23 cellular contexts compared by ENCODE assay signal in the genomic region with DNA sequence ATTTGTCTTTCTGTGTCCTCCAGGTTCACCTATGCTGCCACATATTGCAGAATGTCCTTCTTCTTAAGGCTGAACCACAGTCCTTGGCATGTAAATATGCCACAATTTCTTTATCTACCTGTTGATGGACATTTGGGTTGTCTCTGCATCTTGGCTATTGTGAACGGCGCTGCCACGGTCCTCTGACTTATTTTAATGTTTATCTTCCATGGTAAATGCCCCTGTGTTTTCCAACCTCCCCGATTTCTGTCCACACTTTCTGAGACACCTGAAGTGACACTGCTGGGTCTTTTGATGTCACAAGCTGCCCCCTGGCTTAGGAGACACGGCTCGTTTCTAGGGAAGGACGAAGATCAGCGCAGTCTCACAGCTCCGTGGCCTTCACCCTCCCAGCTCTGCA.
"Had no signal": no experiment of that assay in that cellular context is flagged by ENCODE, and none has a peak within 500 bp of the region (broad histone marks: within the 10 kb centered on the region; RNA-seq: fewer than 3 reads in every experiment).

No MANE protein-coding gene starts in this region.

- H3K36me3 ChIP-seq: colonic mucosa, esophagus muscularis mucosa, esophagus squamous epithelium, gastrocnemius medialis, gastroesophageal sphincter, heart left ventricle, heart right ventricle had no signal

- H3K27me3 ChIP-seq: colonic mucosa, esophagus muscularis mucosa, esophagus squamous epithelium, foreskin keratinocyte, gastrocnemius medialis, gastroesophageal sphincter, heart left ventricle, heart right ventricle had no signal

- H3K9me3 ChIP-seq: colonic mucosa, esophagus muscularis mucosa, esophagus squamous epithelium, gastrocnemius medialis, gastroesophageal sphincter, heart left ventricle, heart right ventricle had no signal

- H3K27ac ChIP-seq: colonic mucosa, coronary artery, dorsolateral prefrontal cortex, epithelial cell of prostate, esophagus muscularis mucosa, esophagus squamous epithelium, foreskin keratinocyte, gastrocnemius medialis, gastroesophageal sphincter, heart left ventricle, heart right ventricle had no signal

- DNase-seq: colonic mucosa; cortex of kidney; dermis blood vessel endothelial cell; dorsolateral prefrontal cortex; effector CD4-positive, alpha-beta T cell; effector CD8-positive, alpha-beta T cell; effector memory CD4-positive, alpha-beta T cell; effector memory CD8-positive, alpha-beta T cell; endodermal cell; erythroblast; esophagus squamous epithelium; foreskin fibroblast; foreskin keratinocyte; foreskin melanocyte; gastrocnemius medialis; glutamatergic neuron; heart left ventricle; heart right ventricle had no signal

- H3K4me1 ChIP-seq: colonic mucosa, esophagus muscularis mucosa, esophagus squamous epithelium, foreskin keratinocyte, gastrocnemius medialis, gastroesophageal sphincter, heart left ventricle, heart right ventricle had no signal

- ATAC-seq: effector memory CD8-positive, alpha-beta T cell; esophagus mucosa; foreskin keratinocyte; gastrocnemius medialis; gastroesophageal sphincter; heart left ventricle had no signal

- H3K4me3 ChIP-seq: colonic mucosa, coronary artery, dorsolateral prefrontal cortex, esophagus muscularis mucosa, esophagus squamous epithelium, gastrocnemius medialis, gastroesophageal sphincter, heart left ventricle, heart right ventricle had no signal
